In genomic region chr5:154857534-154858250, GRCh38 we compare ENCODE assay signal across 1 cellular context.
A peak's percentile ranks its signal among the peaks of the same experiment; 100 is the strongest.
TF ChIP-seq lines count a peak whose summit lies in the region.

No MANE protein-coding gene starts in this region.

TF ChIP-seq in K562, 482 proteins besides CTCF, POLR2A, EP300 and RAD21 (continued from another document and continues in another):
- no peak for TF ChIP-seq PTTG1 (tag; IDR thresholded peaks at IDR 0.05; ENCODE audit: low read depth)
- TF ChIP-seq ZEB2 (IDR thresholded peaks at IDR 0.05) = no peak
- TF ChIP-seq FOXJ2 (tag; IDR thresholded peaks at IDR 0.05) = 0 out of 2 replicates have a peak, but pooled peaks have one; percentile 60
- 0 out of 2 replicates have a peak, but pooled peaks have one; percentile 52 for TF ChIP-seq ZNF589 (CRISPR knock-in tag; IDR thresholded peaks at IDR 0.05; ENCODE audit: low read depth)
- TF ChIP-seq SMAD4 (CRISPR knock-in tag; conservative IDR thresholded peaks at IDR 0.05) = peak; percentile 77
- TF ChIP-seq ATF7 (IDR thresholded peaks at IDR 0.05) = peak; percentile 66
- TF ChIP-seq ZNF76 (CRISPR knock-in tag; IDR thresholded peaks at IDR 0.05; ENCODE audit: borderline replicate concordance) = no peak
- no peak for TF ChIP-seq NR2C1 (IDR thresholded peaks at IDR 0.05)
- TF ChIP-seq NR2C1 (tag; IDR thresholded peaks at IDR 0.05) = no peak
- peak; percentile 55 for TF ChIP-seq HMGN3 (IDR thresholded peaks at IDR 0.05; ENCODE audit: borderline replicate concordance, extremely low read depth, insufficient read length, low read depth, low read length)
- TF ChIP-seq CTBP1 (IDR thresholded peaks at IDR 0.05; ENCODE audit: borderline replicate concordance) = peak; percentile 65
- peak; percentile 91 for TF ChIP-seq MXI1 (IDR thresholded peaks at IDR 0.05; ENCODE audit: low read depth, low read length)
- no peak for TF ChIP-seq C11orf30 (IDR thresholded peaks at IDR 0.05; ENCODE audit: low read depth)
- peak; percentile 16 for TF ChIP-seq HNRNPLL (IDR thresholded peaks at IDR 0.05; ENCODE audit: low read depth, low read length, poor library complexity, severe bottlenecking)
- TF ChIP-seq ATF3 (IDR thresholded peaks at IDR 0.05) = peak; percentile 21; the same call in 1 of the 2 replicates
- TF ChIP-seq ATF3 (CRISPR knock-in tag; conservative IDR thresholded peaks at IDR 0.05) = no peak
- TF ChIP-seq ZNF830 (CRISPR knock-in tag; IDR thresholded peaks at IDR 0.05) = peak; percentile 84; the same call in 1 of the 2 replicates
- TF ChIP-seq ARID4B (CRISPR knock-in tag; IDR thresholded peaks at IDR 0.05) = peak; percentile 35; the same call in 1 of the 2 replicates
- peak; percentile 83 to 88 for TF ChIP-seq MNT (conservative IDR thresholded peaks at IDR 0.05)
- TF ChIP-seq KAT7 (CRISPR knock-in tag; IDR thresholded peaks at IDR 0.05; ENCODE audit: borderline replicate concordance) = 0 out of 2 replicates have a peak, but pooled peaks have one; percentile 2
- peak; percentile 95 for TF ChIP-seq L3MBTL2 (IDR thresholded peaks at IDR 0.05)
- TF ChIP-seq SIN3A (IDR thresholded peaks at IDR 0.05; ENCODE audit: borderline replicate concordance in 2 of 2, control insufficient read depth in 1 of 2, low read depth in 2 of 2, low read length in 2 of 2) = peak; percentile 47 to 86; a peak in 2 of 4 replicates
- TF ChIP-seq ZBTB17 (CRISPR knock-in tag; IDR thresholded peaks at IDR 0.05) = peak; percentile 44; the same call in 1 of the 2 replicates
- no peak; the same call in 1 of the 2 replicates for TF ChIP-seq ZHX1 (conservative IDR thresholded peaks at IDR 0.05; ENCODE audit: low read length)
- TF ChIP-seq SAP30 (IDR thresholded peaks at IDR 0.05; ENCODE audit: borderline replicate concordance, insufficient read depth, low read depth, low read length, poor library complexity, severe bottlenecking) = peak; percentile 84
- TF ChIP-seq BMI1 (IDR thresholded peaks at IDR 0.05; ENCODE audit: low read length) = peak; percentile 90
- peak; percentile 87 for TF ChIP-seq MYC (IDR thresholded peaks at IDR 0.05; ENCODE audit: low read depth, low read length)
- peak; percentile 94 for TF ChIP-seq MYC (CRISPR knock-in tag; IDR thresholded peaks at IDR 0.05; ENCODE audit: borderline replicate concordance, low read depth)
- peak; percentile 29; the same call in 1 of the 2 replicates for TF ChIP-seq ZNF766 (CRISPR knock-in tag; conservative IDR thresholded peaks at IDR 0.05)
- TF ChIP-seq NUFIP1 (IDR thresholded peaks at IDR 0.05; ENCODE audit: partially characterized antibody) = no peak
- no peak for TF ChIP-seq OTX1 (CRISPR knock-in tag; IDR thresholded peaks at IDR 0.05)
- TF ChIP-seq NFRKB (IDR thresholded peaks at IDR 0.05; ENCODE audit: low read depth) = peak; percentile 67
- TF ChIP-seq AFF1 (IDR thresholded peaks at IDR 0.05; ENCODE audit: low read depth in 1 of 2, partially characterized antibody in 2 of 2) = peak in 1 of 2 experiments; percentile 12
- peak; percentile 67; the same call in 1 of the 2 replicates for TF ChIP-seq KLF13 (tag; IDR thresholded peaks at IDR 0.05; ENCODE audit: borderline replicate concordance, low read depth)
- 0 out of 2 replicates have a peak, but pooled peaks have one; percentile 8 for TF ChIP-seq KLF1 (tag; IDR thresholded peaks at IDR 0.05)
- TF ChIP-seq ZNF511 (CRISPR knock-in tag; IDR thresholded peaks at IDR 0.05) = peak; percentile 78
- peak; percentile 89 for TF ChIP-seq HNRNPL (IDR thresholded peaks at IDR 0.05; ENCODE audit: low read depth, low read length)
- TF ChIP-seq ZNF280A (IDR thresholded peaks at IDR 0.05; ENCODE audit: low read depth, partially characterized antibody) = no peak
